2 cellular contexts compared by ENCODE assay signal in the genomic region with DNA sequence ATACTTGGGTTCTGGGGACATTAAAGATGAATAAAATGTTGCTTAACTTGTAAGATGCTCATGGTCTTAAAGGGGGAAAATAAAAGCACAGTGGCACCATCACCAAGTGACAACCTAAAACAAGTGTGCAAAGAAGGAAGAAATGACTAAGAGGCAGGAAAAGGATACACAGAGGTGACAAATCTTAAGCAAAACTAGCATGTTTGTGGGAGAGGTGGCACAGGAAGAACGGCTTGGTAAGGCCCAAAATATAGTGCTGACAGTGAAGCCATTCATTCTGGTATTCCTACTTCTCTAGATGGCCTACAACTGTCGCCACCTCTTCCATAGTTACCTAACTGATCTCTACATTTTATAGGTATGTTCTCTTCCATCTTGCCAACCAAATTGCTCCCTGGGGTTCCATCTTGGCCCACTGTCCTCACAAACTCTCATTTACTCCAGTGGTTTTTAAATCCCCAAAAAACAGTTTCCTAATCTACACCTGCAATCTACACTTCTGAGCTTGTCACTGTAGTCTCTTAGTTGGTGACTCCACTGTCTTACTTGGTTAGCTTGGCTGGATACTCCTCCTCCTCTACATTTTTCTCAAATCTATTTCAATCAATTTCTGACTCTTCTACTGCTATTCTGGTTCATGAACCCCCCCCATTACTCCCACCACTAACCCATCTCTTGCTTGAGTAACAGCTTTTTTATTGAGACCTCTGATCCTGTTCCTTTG.
TF ChIP-seq lines count a peak whose summit lies in the region.

No MANE protein-coding gene starts in this region.

TF ChIP-seq in K562, 482 proteins besides CTCF, POLR2A, EP300 and RAD21 (continued from another document):
- peak; percentile 22; the same call in 1 of the 2 replicates for TF ChIP-seq HMBOX1 (IDR thresholded peaks at IDR 0.05)
- TF ChIP-seq RBM22 (IDR thresholded peaks at IDR 0.05; ENCODE audit: low read depth, low read length, poor library complexity, severe bottlenecking) = peak; percentile 18

TF ChIP-seq in SK-N-SH treated with all-trans-retinoic acid at 6 μM for 48 hours, 23 proteins besides CTCF, POLR2A, EP300 and RAD21 (continued from another document):
- TF ChIP-seq RARB (CRISPR knock-in tag; IDR thresholded peaks at IDR 0.05) (no peak), OSR1 (CRISPR knock-in tag; IDR thresholded peaks at IDR 0.05) (no peak), ESRRG (CRISPR knock-in tag; IDR thresholded peaks at IDR 0.05) (no peak), BACH2 (CRISPR knock-in tag; IDR thresholded peaks at IDR 0.05; ENCODE audit: borderline replicate concordance) (no peak), ZNF565 (CRISPR knock-in tag; conservative IDR thresholded peaks at IDR 0.05; ENCODE audit: low read depth) (no peak), CSDC2 (CRISPR knock-in tag; IDR thresholded peaks at IDR 0.05) (no peak), PATZ1 (CRISPR knock-in tag; IDR thresholded peaks at IDR 0.05; ENCODE audit: borderline replicate concordance) (no peak), ZFP3 (CRISPR knock-in tag; IDR thresholded peaks at IDR 0.05) (no peak), TOX (CRISPR knock-in tag; IDR thresholded peaks at IDR 0.05; ENCODE audit: borderline replicate concordance) (no peak), SNAI2 (CRISPR knock-in tag; IDR thresholded peaks at IDR 0.05) (no peak), ZFP30 (CRISPR knock-in tag; IDR thresholded peaks at IDR 0.05) (no peak), PPARA (CRISPR knock-in tag; IDR thresholded peaks at IDR 0.05; ENCODE audit: borderline replicate concordance) (no peak), ARNTL (CRISPR knock-in tag; IDR thresholded peaks at IDR 0.05; ENCODE audit: borderline replicate concordance, low read depth) (no peak), TCF4 (CRISPR knock-in tag; IDR thresholded peaks at IDR 0.05; ENCODE audit: borderline replicate concordance) (no peak), ZNF8 (CRISPR knock-in tag; IDR thresholded peaks at IDR 0.05) (no peak)
- TF ChIP-seq, protein P1, sequence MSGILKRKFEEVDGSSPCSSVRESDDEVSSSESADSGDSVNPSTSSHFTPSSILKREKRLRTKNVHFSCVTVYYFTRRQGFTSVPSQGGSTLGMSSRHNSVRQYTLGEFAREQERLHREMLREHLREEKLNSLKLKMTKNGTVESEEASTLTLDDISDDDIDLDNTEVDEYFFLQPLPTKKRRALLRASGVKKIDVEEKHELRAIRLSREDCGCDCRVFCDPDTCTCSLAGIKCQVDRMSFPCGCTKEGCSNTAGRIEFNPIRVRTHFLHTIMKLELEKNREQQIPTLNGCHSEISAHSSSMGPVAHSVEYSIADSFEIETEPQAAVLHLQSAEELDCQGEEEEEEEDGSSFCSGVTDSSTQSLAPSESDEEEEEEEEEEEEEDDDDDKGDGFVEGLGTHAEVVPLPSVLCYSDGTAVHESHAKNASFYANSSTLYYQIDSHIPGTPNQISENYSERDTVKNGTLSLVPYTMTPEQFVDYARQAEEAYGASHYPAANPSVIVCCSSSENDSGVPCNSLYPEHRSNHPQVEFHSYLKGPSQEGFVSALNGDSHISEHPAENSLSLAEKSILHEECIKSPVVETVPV (CRISPR knock-in tag; IDR thresholded peaks at IDR 0.05) = no peak
- TF ChIP-seq, protein P2, sequence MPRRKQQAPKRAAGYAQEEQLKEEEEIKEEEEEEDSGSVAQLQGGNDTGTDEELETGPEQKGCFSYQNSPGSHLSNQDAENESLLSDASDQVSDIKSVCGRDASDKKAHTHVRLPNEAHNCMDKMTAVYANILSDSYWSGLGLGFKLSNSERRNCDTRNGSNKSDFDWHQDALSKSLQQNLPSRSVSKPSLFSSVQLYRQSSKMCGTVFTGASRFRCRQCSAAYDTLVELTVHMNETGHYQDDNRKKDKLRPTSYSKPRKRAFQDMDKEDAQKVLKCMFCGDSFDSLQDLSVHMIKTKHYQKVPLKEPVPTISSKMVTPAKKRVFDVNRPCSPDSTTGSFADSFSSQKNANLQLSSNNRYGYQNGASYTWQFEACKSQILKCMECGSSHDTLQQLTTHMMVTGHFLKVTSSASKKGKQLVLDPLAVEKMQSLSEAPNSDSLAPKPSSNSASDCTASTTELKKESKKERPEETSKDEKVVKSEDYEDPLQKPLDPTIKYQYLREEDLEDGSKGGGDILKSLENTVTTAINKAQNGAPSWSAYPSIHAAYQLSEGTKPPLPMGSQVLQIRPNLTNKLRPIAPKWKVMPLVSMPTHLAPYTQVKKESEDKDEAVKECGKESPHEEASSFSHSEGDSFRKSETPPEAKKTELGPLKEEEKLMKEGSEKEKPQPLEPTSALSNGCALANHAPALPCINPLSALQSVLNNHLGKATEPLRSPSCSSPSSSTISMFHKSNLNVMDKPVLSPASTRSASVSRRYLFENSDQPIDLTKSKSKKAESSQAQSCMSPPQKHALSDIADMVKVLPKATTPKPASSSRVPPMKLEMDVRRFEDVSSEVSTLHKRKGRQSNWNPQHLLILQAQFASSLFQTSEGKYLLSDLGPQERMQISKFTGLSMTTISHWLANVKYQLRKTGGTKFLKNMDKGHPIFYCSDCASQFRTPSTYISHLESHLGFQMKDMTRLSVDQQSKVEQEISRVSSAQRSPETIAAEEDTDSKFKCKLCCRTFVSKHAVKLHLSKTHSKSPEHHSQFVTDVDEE (CRISPR knock-in tag; IDR thresholded peaks at IDR 0.05) = no peak
